In the genomic region with DNA sequence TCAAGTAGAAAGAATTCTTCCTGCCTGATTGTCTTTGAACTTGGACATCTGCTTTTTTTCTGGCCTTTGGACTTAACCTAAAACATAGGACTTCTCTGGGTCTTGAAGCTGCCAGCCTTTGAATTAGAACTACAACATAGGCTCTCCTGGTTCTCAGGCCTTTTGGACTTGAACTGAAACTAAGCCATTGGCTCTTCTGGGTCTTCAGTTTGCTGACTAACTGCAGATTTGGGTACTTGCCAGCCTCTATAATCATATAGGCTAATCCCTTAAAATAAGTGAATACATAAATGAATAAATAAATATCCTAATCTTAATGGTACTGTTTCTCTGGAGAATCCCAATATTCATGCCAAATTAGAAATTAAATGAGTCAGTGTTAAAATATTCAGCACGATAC, we compare ENCODE assay signal across 1 cellular context.
TF ChIP-seq lines count a peak whose summit lies in the region.

No MANE protein-coding gene starts in this region.

TF ChIP-seq in SK-N-SH treated with all-trans-retinoic acid at 6 μM for 48 hours, 23 proteins besides CTCF, POLR2A, EP300 and RAD21 (continued from another document):
- TF ChIP-seq, protein P1, sequence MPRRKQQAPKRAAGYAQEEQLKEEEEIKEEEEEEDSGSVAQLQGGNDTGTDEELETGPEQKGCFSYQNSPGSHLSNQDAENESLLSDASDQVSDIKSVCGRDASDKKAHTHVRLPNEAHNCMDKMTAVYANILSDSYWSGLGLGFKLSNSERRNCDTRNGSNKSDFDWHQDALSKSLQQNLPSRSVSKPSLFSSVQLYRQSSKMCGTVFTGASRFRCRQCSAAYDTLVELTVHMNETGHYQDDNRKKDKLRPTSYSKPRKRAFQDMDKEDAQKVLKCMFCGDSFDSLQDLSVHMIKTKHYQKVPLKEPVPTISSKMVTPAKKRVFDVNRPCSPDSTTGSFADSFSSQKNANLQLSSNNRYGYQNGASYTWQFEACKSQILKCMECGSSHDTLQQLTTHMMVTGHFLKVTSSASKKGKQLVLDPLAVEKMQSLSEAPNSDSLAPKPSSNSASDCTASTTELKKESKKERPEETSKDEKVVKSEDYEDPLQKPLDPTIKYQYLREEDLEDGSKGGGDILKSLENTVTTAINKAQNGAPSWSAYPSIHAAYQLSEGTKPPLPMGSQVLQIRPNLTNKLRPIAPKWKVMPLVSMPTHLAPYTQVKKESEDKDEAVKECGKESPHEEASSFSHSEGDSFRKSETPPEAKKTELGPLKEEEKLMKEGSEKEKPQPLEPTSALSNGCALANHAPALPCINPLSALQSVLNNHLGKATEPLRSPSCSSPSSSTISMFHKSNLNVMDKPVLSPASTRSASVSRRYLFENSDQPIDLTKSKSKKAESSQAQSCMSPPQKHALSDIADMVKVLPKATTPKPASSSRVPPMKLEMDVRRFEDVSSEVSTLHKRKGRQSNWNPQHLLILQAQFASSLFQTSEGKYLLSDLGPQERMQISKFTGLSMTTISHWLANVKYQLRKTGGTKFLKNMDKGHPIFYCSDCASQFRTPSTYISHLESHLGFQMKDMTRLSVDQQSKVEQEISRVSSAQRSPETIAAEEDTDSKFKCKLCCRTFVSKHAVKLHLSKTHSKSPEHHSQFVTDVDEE (CRISPR knock-in tag; IDR thresholded peaks at IDR 0.05), result no peak
- TF ChIP-seq GLIS3 (CRISPR knock-in tag; IDR thresholded peaks at IDR 0.05), result no peak
- TF ChIP-seq, protein P2, sequence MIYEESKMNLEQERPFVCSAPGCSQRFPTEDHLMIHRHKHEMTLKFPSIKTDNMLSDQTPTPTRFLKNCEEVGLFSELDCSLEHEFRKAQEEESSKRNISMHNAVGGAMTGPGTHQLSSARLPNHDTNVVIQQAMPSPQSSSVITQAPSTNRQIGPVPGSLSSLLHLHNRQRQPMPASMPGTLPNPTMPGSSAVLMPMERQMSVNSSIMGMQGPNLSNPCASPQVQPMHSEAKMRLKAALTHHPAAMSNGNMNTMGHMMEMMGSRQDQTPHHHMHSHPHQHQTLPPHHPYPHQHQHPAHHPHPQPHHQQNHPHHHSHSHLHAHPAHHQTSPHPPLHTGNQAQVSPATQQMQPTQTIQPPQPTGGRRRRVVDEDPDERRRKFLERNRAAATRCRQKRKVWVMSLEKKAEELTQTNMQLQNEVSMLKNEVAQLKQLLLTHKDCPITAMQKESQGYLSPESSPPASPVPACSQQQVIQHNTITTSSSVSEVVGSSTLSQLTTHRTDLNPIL (CRISPR knock-in tag; IDR thresholded peaks at IDR 0.05; ENCODE audit: low read depth), result no peak
- TF ChIP-seq ZNF70 (CRISPR knock-in tag; IDR thresholded peaks at IDR 0.05), result no peak
